8 cellular contexts compared by ENCODE assay signal in the genomic region with DNA sequence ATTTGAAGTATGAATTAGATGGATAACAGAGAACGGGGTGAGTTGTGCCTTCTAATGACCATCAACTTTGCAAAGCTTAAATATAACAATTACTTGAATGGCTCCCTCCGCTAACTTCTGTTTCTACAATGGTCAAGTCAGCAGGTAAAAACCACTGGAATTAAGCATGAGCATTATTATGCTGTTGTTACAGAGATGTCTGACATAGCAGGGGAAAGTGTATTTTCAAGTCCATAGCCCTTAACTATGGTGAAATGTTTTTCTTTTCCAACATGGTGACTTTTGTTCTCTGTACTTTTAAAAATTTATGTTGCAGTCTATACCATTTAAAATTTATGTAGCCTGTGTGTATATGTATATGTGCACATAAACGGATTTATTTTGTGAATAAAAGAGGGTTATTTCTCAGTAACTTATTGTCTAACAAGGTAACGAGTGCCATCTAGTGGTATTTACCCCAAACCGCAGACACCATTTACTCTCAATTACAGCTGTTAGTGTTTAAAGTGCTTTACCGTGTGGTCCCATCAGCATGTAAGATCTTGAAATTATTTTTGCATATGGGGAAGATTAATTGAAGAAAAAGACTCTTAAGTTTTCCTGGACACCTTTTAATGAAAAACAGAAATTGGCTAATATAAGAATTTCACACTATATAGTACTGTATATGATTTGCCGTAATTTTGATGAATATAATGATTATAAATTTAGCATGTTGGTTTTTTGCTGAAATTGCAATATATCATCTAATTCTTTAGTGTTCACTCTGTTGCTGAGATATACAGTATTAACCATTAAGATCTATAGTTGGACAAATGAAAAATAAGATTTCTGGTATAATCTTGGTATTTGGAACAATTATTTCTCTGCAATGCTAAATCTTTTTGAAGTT.
DNase-seq lines count a peak whose midpoint lies in the region; ATAC-seq and TF ChIP-seq lines count a peak whose summit lies in the region.

No MANE protein-coding gene starts in this region.

- CTCF ChIA-PET in A673 (lab: Charles Lee): interaction anchor here (1.4 kb wide), 1 partner anchor 77 kb away, joined by 3 read pairs; no protein-coding TSS in a partner anchor

- H3K4me1 ChIP-seq in A673 (ENCODE audit: insufficient read depth, low read length, poor library complexity, severe bottlenecking) (no peaks in the 10 kb centered on the region), OCI-LY3 (ENCODE audit: low read length) (no peaks in the 10 kb centered on the region), body of pancreas (no peaks in the 10 kb centered on the region)

- no peak overlapping the region for H3K9ac ChIP-seq in OCI-LY3 (ENCODE audit: low read length)

- H4K20me1 ChIP-seq in OCI-LY3 (ENCODE audit: insufficient read depth, low read length): no peaks in the 10 kb centered on the region

- POLR2A ChIA-PET in A673 (lab: Charles Lee; ENCODE audit: low non-redundant PET): no interaction called here

- DNase-seq in A673 (ENCODE audit: low spot score): peak; percentile 58
- peak; percentile 74 for DNase-seq in GM12865 (ENCODE audit: low read depth)
- peak; percentile 25 to 58 (median 38) for DNase-seq in body of pancreas
- DNase-seq in midbrain (lab: John Stamatoyannopoulos, UW): peak; percentile 2
- DNase-seq in cerebellum (ENCODE audit: low spot score): no peak
- no peak for DNase-seq in NCI-H1105 treated with DMSO at 0.1 percent for 48 hours (lab: John Stamatoyannopoulos, UW)

- WGBS in body of pancreas, 2 donors: 60 to 62% methylated on average over 7 of the region's 7 CpGs

- intact Hi-C loops in A673 (cut with micrococcal nuclease; ENCODE audit: unreplicated experiment): loop anchor here (2.0 kb wide), 1 partner anchor 934 kb away; no protein-coding TSS in a partner anchor
- intact Hi-C loops in body of pancreas (cut with DNase I): no loop called here

- TF ChIP-seq CTCF in A673 (conservative IDR thresholded peaks at IDR 0.05; ENCODE audit: low read depth, low read length) (peak; percentile 77), GM12865 (IDR thresholded peaks at IDR 0.05; ENCODE audit: insufficient read depth, low read depth, low read length, missing control alignments) (peak; percentile 65), OCI-LY3 (IDR thresholded peaks at IDR 0.05; ENCODE audit: low read depth, low read length) (peak; percentile 95), body of pancreas (IDR thresholded peaks at IDR 0.05) (peak; percentile 44 to 75 (median 63))

- no peaks in the 10 kb centered on the region for H3K36me3 ChIP-seq in A673 (ENCODE audit: insufficient read depth, low read length, poor library complexity, severe bottlenecking)
- no peaks in the 10 kb centered on the region for H3K36me3 ChIP-seq in OCI-LY3 (replicated peaks; ENCODE audit: low read depth, low read length)
- H3K36me3 ChIP-seq in body of pancreas (replicated peaks in 1 of 2; ENCODE audit: insufficient read depth in 1 of 2, low read depth in 2 of 2): peaks cover 0 to 2% of the 10 kb centered on the region in 2 donors

- peak; percentile 63 for ATAC-seq in HG02938 (IDR thresholded peaks at IDR 0.05; ENCODE audit: unreplicated experiment)
- ATAC-seq in body of pancreas: no peak

- no peaks in the 10 kb centered on the region; the same call in 1 of the 2 replicates for H3K79me2 ChIP-seq in OCI-LY3 (ENCODE audit: low read length)

- H3K4me3 ChIP-seq in A673 (ENCODE audit: low read depth, low read length, poor library complexity, severe bottlenecking): no peak overlapping the region
- no peak overlapping the region for H3K4me3 ChIP-seq in GM12865 (ENCODE audit: low read depth, low read length)
- H3K4me3 ChIP-seq in OCI-LY3 (ENCODE audit: low read length): no peak overlapping the region
- H3K4me3 ChIP-seq in body of pancreas: no peak overlapping the region

- no peak for TF ChIP-seq POLR2A in body of pancreas (IDR thresholded peaks at IDR 0.05)

- H2AFZ ChIP-seq in OCI-LY3 (ENCODE audit: low read depth, low read length): no peak overlapping the region

- BruUV-seq in A673 (replicated peaks; lab: Mats Ljungman, UMichigan): no TSS peak

- no peaks in the 10 kb centered on the region for H3K9me3 ChIP-seq in A673 (ENCODE audit: low read depth, low read length, poor library complexity, severe bottlenecking)
- H3K9me3 ChIP-seq in OCI-LY3 (ENCODE audit: insufficient read depth, low read length): no peaks in the 10 kb centered on the region
- no peaks in the 10 kb centered on the region for H3K9me3 ChIP-seq in body of pancreas

- H3K27ac ChIP-seq in A673 (ENCODE audit: low read depth, low read length, poor library complexity, severe bottlenecking) (no peak overlapping the region), OCI-LY3 (ENCODE audit: low read length) (no peak overlapping the region), body of pancreas (no peak overlapping the region)

- H3K27me3 ChIP-seq in A673 (replicated peaks; ENCODE audit: insufficient read depth, low read depth, low read length, poor library complexity) (no peaks in the 10 kb centered on the region), OCI-LY3 (ENCODE audit: low read depth, low read length) (no peaks in the 10 kb centered on the region), body of pancreas (no peaks in the 10 kb centered on the region)

- no peak overlapping the region for H3K4me2 ChIP-seq in OCI-LY3 (ENCODE audit: low read length)

Comparison
In these comparisons a context has a peak if more than half of its experiments do, and no peak if none do; other contexts are left out.
1. DNase-seq: peak in A673 (single experiment), GM12865 (single experiment), body of pancreas (4 of 4) and midbrain (single experiment); none in cerebellum (single experiment) and NCI-H1105 treated with DMSO at 0.1 percent for 48 hours (single experiment).
2. Peak in every context shown above with its lines, with median percentiles within 50 percentile points of each other: CTCF ChIP-seq.